18 cellular contexts compared by ENCODE assay signal in genomic region chr10:4557469-4557868, GRCh38.
DNase-seq lines count a peak whose midpoint lies in the region; ATAC-seq, FAIRE-seq and TF ChIP-seq lines count a peak whose summit lies in the region.
"Had no signal": no experiment of that assay in that cellular context is flagged by ENCODE, and none has a peak within 500 bp of the region (broad histone marks: within the 10 kb centered on the region; RNA-seq: fewer than 3 reads in every experiment).

No MANE protein-coding gene starts in this region.

- ATAC-seq in left ventricle myocardium superior (no peak), heart left ventricle (no peak), K562 (peak; percentile 65), left colon (peak; percentile 67), HG02571 (IDR thresholded peaks at IDR 0.05; ENCODE audit: unreplicated experiment) (no peak), GM18511 (IDR thresholded peaks at IDR 0.05; ENCODE audit: unreplicated experiment) (no peak), HepG2 (no peak)
- peak; percentile 36 for ATAC-seq in stimulated activated memory B cell treated with anti-CD40 and anti-IgM and Interleukin-4, amounts not matched to agents 10 μg/mL and 1 μg/mL and 100 μg/mL, for 72 hours
- ATAC-seq: CD8-positive, alpha-beta T cell; GM12878 had no signal

- H3K27me3 Mint-ChIP-seq in stimulated activated memory B cell treated with anti-CD40 and anti-IgM and Interleukin-4, amounts not matched to agents 10 μg/mL and 1 μg/mL and 100 μg/mL, for 72 hours, result peaks cover 11% of the 10 kb centered on the region

- no peak for TF ChIP-seq POLR2A in heart left ventricle (IDR thresholded peaks at IDR 0.05)
- TF ChIP-seq POLR2A in K562 (conservative IDR thresholded peaks at IDR 0.05), result no peak
- TF ChIP-seq POLR2A in HepG2 (IDR thresholded peaks at IDR 0.05; ENCODE audit: insufficient read depth in 1 of 2, low read depth in 2 of 2, low read length in 2 of 2), result no peak

- H3K4me1 Mint-ChIP-seq in stimulated activated memory B cell treated with anti-CD40 and anti-IgM and Interleukin-4, amounts not matched to agents 10 μg/mL and 1 μg/mL and 100 μg/mL, for 72 hours, result no peaks in the 10 kb centered on the region
- H3K4me1 Mint-ChIP-seq: B cell had no signal

- H3K79me2 ChIP-seq in K562 (ENCODE audit: control insufficient read depth, insufficient read depth, low read length) (no peaks in the 10 kb centered on the region), HepG2 (ENCODE audit: insufficient read depth, low read length) (no peaks in the 10 kb centered on the region)

- in situ Hi-C loops in K562 (cut with MboI) (no loop called here), HepG2 (cut with HindIII; ENCODE audit: extremely low pct_ligation_motif_present, low pct_unique_long_range_greater_than_20kb) (no loop called here)

- H3K4me3 Mint-ChIP-seq in stimulated activated memory B cell treated with anti-CD40 and anti-IgM and Interleukin-4, amounts not matched to agents 10 μg/mL and 1 μg/mL and 100 μg/mL, for 72 hours, result no peak overlapping the region
- H3K4me3 Mint-ChIP-seq: B cell; CD8-positive, alpha-beta T cell had no signal

- no peak for FAIRE-seq in K562 (lab: Jason Lieb, UNC)
- no peak for FAIRE-seq in HepG2 (lab: Jason Lieb, UNC)
- FAIRE-seq: GM12878, GM19239 had no signal

- no peaks in the 10 kb centered on the region for H3K9me1 ChIP-seq in K562 (ENCODE audit: control insufficient read depth, insufficient read depth, low read length)

- POLR2A ChIA-PET in K562 (lab: Yijun Ruan, JAX), result no interaction called here
- POLR2A ChIA-PET in HepG2 (lab: Yijun Ruan, JAX), result no interaction called here

- TF ChIP-seq RAD21 in K562 (CRISPR knock-in tag; conservative IDR thresholded peaks at IDR 0.05 in 1 of 2, IDR thresholded peaks at IDR 0.05 in 1 of 2), result no peak
- no peak for TF ChIP-seq RAD21 in HepG2 (CRISPR knock-in tag; IDR thresholded peaks at IDR 0.05)

- 90 to 93% (median 93%) methylated on average over 13 of the region's 13 CpGs for WGBS in heart left ventricle, 4 donors
- WGBS in K562 (ENCODE audit: insufficient coverage, low coverage, missing lambda C conversion rate), result under 1% methylated on average over 13 of the region's 13 CpGs
- WGBS in HepG2 (ENCODE audit: low lambda C conversion rate), result 0% methylated on average over 1 of the region's 13 CpGs

- peaks cover 0 to 17% (median 0%) of the 10 kb centered on the region in 12 donors for H3K9me3 ChIP-seq in heart left ventricle
- H3K9me3 ChIP-seq in K562 (replicated peaks; ENCODE audit: control insufficient read depth, insufficient read depth, low read depth, low read length), result no peaks in the 10 kb centered on the region
- no peaks in the 10 kb centered on the region for H3K9me3 ChIP-seq in HepG2 (ENCODE audit: low read length)
- H3K9me3 ChIP-seq: BLaER1 treated with 17β-estradiol and CSF1 and Interleukin-3, amounts not matched to agents 10 nM and 100 nM; HAP-1 had no signal

- H3K4me1 ChIP-seq in heart left ventricle (no peaks in the 10 kb centered on the region), K562 (replicated peaks in 1 of 2; ENCODE audit: control insufficient read depth in 2 of 2, insufficient read depth in 2 of 2, low read length in 2 of 2) (peaks cover 0 to 4% of the 10 kb centered on the region in 2 experiments; a peak in 1 of 5 replicates), HepG2 (ENCODE audit: insufficient read depth, low read length) (no peaks in the 10 kb centered on the region)
- H3K4me1 ChIP-seq: BLaER1 treated with 17β-estradiol and CSF1 and Interleukin-3, amounts not matched to agents 10 nM and 100 nM; HAP-1 had no signal

- intact Hi-C loops in left ventricle myocardium superior (cut with micrococcal nuclease), result no loop called here
- intact Hi-C loops in heart left ventricle (cut with DNase I), result no loop called here
- intact Hi-C loops in K562 (cut with micrococcal nuclease), result no loop called here
- intact Hi-C loops in left colon (cut with DNase I, micrococcal nuclease), result no loop called here
- intact Hi-C loops in HepG2 (cut with micrococcal nuclease; ENCODE audit: unreplicated experiment), result no loop called here

- no TSS peak for BruUV-seq in K562 (replicated peaks; lab: Mats Ljungman, UMichigan)
- no TSS peak for BruUV-seq in HepG2 (replicated peaks; lab: Mats Ljungman, UMichigan)

- TF ChIP-seq EP300 in K562 (IDR thresholded peaks at IDR 0.05; ENCODE audit: low read length), result no peak
- no peak for TF ChIP-seq EP300 in HepG2 (IDR thresholded peaks at IDR 0.05; ENCODE audit: low read depth in 2 of 2, low read length in 2 of 2)
- no peak for TF ChIP-seq EP300 in HepG2 (CRISPR knock-in tag; IDR thresholded peaks at IDR 0.05; ENCODE audit: borderline replicate concordance)

- no peak overlapping the region for H3K4me2 ChIP-seq in K562 (ENCODE audit: insufficient read depth, low read length)
- no peak overlapping the region for H3K4me2 ChIP-seq in HepG2 (ENCODE audit: low read depth, low read length)
- H3K4me2 ChIP-seq: BLaER1 treated with 17β-estradiol and CSF1 and Interleukin-3, amounts not matched to agents 10 nM and 100 nM had no signal

- CTCF ChIA-PET in K562 (lab: Yijun Ruan, JAX; ENCODE audit: low intra/inter-chr PET ratio), result no interaction called here
- CTCF ChIA-PET in HepG2 (lab: Yijun Ruan, JAX; ENCODE audit: low intra/inter-chr PET ratio, low total read pairs), result no interaction called here

- H3K27ac ChIP-seq in heart left ventricle, result no peak overlapping the region
- H3K27ac ChIP-seq in K562 (ENCODE audit: extremely low read depth, low read depth, low read length), result no peak overlapping the region
- H3K27ac ChIP-seq in HepG2 (ENCODE audit: extremely low read length, insufficient read depth, low read length), result no peak overlapping the region
- H3K27ac ChIP-seq: BLaER1 treated with 17β-estradiol and CSF1 and Interleukin-3, amounts not matched to agents 10 nM and 100 nM had no signal

- no peak overlapping the region for H3K4me3 ChIP-seq in heart left ventricle
- no peak overlapping the region for H3K4me3 ChIP-seq in K562
- no peak overlapping the region for H3K4me3 ChIP-seq in HepG2 (replicated peaks in 1 of 3; ENCODE audit: insufficient read depth in 1 of 3, low read depth in 2 of 3, low read length in 3 of 3)
- H3K4me3 ChIP-seq: BLaER1 treated with 17β-estradiol and CSF1 and Interleukin-3, amounts not matched to agents 10 nM and 100 nM; GM12878; HAP-1 had no signal

- H3K36me3 ChIP-seq in heart left ventricle (no peaks in the 10 kb centered on the region), K562 (ENCODE audit: control insufficient read depth, insufficient read depth, low read length) (no peaks in the 10 kb centered on the region), HepG2 (replicated peaks in 1 of 2; ENCODE audit: control insufficient read depth in 1 of 2, insufficient read depth in 2 of 2, low read length in 2 of 2) (no peaks in the 10 kb centered on the region)
- H3K36me3 ChIP-seq: BLaER1 treated with 17β-estradiol and CSF1 and Interleukin-3, amounts not matched to agents 10 nM and 100 nM; HAP-1 had no signal

- H3K36me3 Mint-ChIP-seq in stimulated activated memory B cell treated with anti-CD40 and anti-IgM and Interleukin-4, amounts not matched to agents 10 μg/mL and 1 μg/mL and 100 μg/mL, for 72 hours, result peaks cover 9% of the 10 kb centered on the region
- H3K36me3 Mint-ChIP-seq: CD8-positive, alpha-beta T cell had no signal

- no peak for TF ChIP-seq CTCF in heart left ventricle (IDR thresholded peaks at IDR 0.05)
- TF ChIP-seq CTCF in K562 (IDR thresholded peaks at IDR 0.05 in 2 of 3, conservative IDR thresholded peaks at IDR 0.05 in 1 of 3; ENCODE audit: insufficient read depth in 2 of 3, low read depth in 1 of 3, low read length in 3 of 3), result no peak
- TF ChIP-seq CTCF in HepG2 (CRISPR knock-in tag; IDR thresholded peaks at IDR 0.05), result no peak

- H3K9me3 Mint-ChIP-seq in stimulated activated memory B cell treated with anti-CD40 and anti-IgM and Interleukin-4, amounts not matched to agents 10 μg/mL and 1 μg/mL and 100 μg/mL, for 72 hours, result peaks cover 7% of the 10 kb centered on the region

- no peak overlapping the region for H3K27ac Mint-ChIP-seq in stimulated activated memory B cell treated with anti-CD40 and anti-IgM and Interleukin-4, amounts not matched to agents 10 μg/mL and 1 μg/mL and 100 μg/mL, for 72 hours
- H3K27ac Mint-ChIP-seq: B cell; CD8-positive, alpha-beta T cell had no signal

- H3K9ac ChIP-seq in K562 (ENCODE audit: insufficient read depth in 1 of 2, low read depth in 2 of 2, low read length in 2 of 2) (no peak overlapping the region), HepG2 (ENCODE audit: insufficient read depth, low read depth, low read length) (no peak overlapping the region)
- H3K9ac ChIP-seq: BLaER1 treated with 17β-estradiol and CSF1 and Interleukin-3, amounts not matched to agents 10 nM and 100 nM had no signal

- H3K27me3 ChIP-seq in heart left ventricle (no peaks in the 10 kb centered on the region), K562 (ENCODE audit: control insufficient read depth in 2 of 2, insufficient read depth in 2 of 2, low read length in 2 of 2) (peaks cover 0 to 10% of the 10 kb centered on the region in 2 experiments; a peak in 3 of 5 replicates), HepG2 (ENCODE audit: control insufficient read depth in 1 of 2, insufficient read depth in 2 of 2, low read length in 2 of 2) (peaks cover 0 to 6% of the 10 kb centered on the region in 2 experiments; a peak in 2 of 5 replicates)
- H3K27me3 ChIP-seq: BLaER1 treated with 17β-estradiol and CSF1 and Interleukin-3, amounts not matched to agents 10 nM and 100 nM had no signal

- DNase-seq in left ventricle myocardium superior (peak; percentile 23), heart left ventricle (no peak), K562 (ENCODE audit: extremely low read depth in 1 of 4, low spot score in 3 of 4) (no peak), left colon (peak in 1 of 2 donors; percentile 10), HepG2 (ENCODE audit: low spot score) (no peak)
- DNase-seq: 8988T; Calu3; CD8-positive, alpha-beta T cell; DMS79 treated with DMSO at 0.1 percent for 48 hours; GF-D8 had no signal

- no peak overlapping the region for H2AFZ ChIP-seq in K562 (ENCODE audit: low read depth, low read length)
- H2AFZ ChIP-seq in HepG2 (ENCODE audit: low read length), result no peak overlapping the region

- no peaks in the 10 kb centered on the region for H4K20me1 ChIP-seq in K562 (replicated peaks; ENCODE audit: control insufficient read depth, insufficient read depth, low read length)
- H4K20me1 ChIP-seq in HepG2 (ENCODE audit: insufficient read depth, low read length), result no peaks in the 10 kb centered on the region
- H4K20me1 ChIP-seq: BLaER1 treated with 17β-estradiol and CSF1 and Interleukin-3, amounts not matched to agents 10 nM and 100 nM had no signal

TF ChIP-seq in K562, 482 proteins besides CTCF, POLR2A, EP300 and RAD21:
- TF ChIP-seq BHLHE40 (IDR thresholded peaks at IDR 0.05; ENCODE audit: low read length) (peak; percentile 62; the same call in 1 of the 2 replicates), SLC30A9 (CRISPR knock-in tag; IDR thresholded peaks at IDR 0.05) (no peak), MXI1 (IDR thresholded peaks at IDR 0.05; ENCODE audit: low read depth, low read length) (no peak)
TF ChIP-seq in K562: peak in this region for 1.

TF ChIP-seq in HepG2, 621 proteins besides CTCF, POLR2A, EP300 and RAD21 (continues in another document):
- TF ChIP-seq ZEB1 (IDR thresholded peaks at IDR 0.05; ENCODE audit: insufficient replicate concordance, low read depth), result no peak

Comparison
In these comparisons a context has a peak if more than half of its experiments do, and no peak if none do; other contexts are left out.
1. ATAC-seq: peak in K562 (single experiment), left colon (single experiment) and stimulated activated memory B cell treated with anti-CD40 and anti-IgM and Interleukin-4, amounts not matched to agents 10 μg/mL and 1 μg/mL and 100 μg/mL, for 72 hours (single experiment); none in left ventricle myocardium superior (single experiment), heart left ventricle (0 of 4), HG02571 (single experiment), GM18511 (single experiment) and HepG2 (single experiment).